ENCODE assay signal across 1 cellular context in the genomic region with DNA sequence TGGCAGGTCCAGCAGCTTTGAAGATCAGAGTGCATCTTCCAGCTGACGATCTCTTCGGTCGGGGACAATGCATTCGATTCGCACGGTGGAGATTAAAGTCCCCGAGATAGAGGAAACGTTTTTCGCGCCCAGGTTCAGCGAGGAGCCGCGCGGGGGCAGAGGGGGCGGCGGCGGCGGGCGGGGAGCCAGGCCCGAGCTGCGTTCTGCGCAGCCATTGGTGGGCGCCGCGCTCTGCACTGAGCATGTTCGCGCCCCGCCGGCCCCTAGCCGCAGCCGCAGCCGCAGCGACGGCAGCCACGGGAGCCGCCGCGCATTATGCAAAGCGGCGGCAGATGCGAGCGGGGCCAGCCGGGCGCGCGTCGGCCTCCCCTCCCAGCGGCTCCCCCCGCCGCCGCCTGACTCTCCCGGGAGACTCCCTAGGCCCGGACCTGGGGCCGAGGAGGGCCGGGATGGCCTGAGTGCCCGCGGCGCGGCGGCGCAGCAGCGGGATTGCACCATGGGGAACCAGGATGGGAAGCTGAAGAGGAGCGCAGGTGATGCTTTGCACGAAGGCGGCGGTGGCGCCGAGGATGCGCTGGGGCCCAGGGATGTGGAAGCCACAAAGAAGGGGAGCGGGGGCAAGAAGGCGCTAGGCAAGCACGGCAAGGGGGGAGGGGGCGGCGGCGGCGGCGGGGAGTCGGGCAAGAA.
TF ChIP-seq lines count a peak whose summit lies in the region.

FMN2 (plus strand) TSS at position 270 of the 687 bp plus-strand sequence; CDS start at position 497, 227 bp downstream.

TF ChIP-seq in SK-N-SH, 30 proteins besides CTCF, POLR2A, EP300 and RAD21 (continued from another document):
- TF ChIP-seq REST (IDR thresholded peaks at IDR 0.05; ENCODE audit: low read depth, low read length), result no peak
TF ChIP-seq in SK-N-SH: peak in this region for 7.
